In the genomic region with DNA sequence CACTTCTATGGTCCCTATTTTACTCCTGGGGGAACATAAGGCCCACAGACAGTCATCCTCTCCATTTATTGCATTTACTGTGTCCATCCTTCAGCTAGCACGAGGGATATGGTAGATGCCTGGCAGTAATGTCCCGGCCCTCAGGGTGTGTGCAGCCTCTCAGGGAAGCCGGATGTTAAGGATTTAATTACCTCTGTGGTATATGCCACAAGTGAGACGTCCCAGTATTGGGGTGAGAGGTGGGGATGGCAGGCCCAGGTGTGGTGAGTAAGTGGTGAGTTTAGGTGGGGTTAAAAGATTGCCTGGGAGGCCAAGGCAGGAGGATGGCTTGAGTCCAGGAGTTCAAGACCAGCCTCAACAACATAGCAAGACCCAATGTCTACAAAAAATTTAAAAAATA, we compare ENCODE assay signal across 21 cellular contexts.
DNase-seq lines count a peak whose midpoint lies in the region; ATAC-seq and TF ChIP-seq lines count a peak whose summit lies in the region.
"Had no signal": no experiment of that assay in that cellular context is flagged by ENCODE, and none has a peak within 500 bp of the region (broad histone marks: within the 10 kb centered on the region; RNA-seq: fewer than 3 reads in every experiment).

No MANE protein-coding gene starts in this region.

- DNase-seq in H4 (ENCODE audit: low spot score) (peak; percentile 33), RPMI7951 (ENCODE audit: low read depth) (peak; percentile 62), mucosa of descending colon (no peak), SK-N-SH (no peak), NOMO-1 treated with DMSO at 0.1 percent for 48 hours (lab: John Stamatoyannopoulos, UW; ENCODE audit: unreplicated experiment) (no peak), esophagus squamous epithelium (lab: John Stamatoyannopoulos, UW) (no peak)
- DNase-seq: BE2C, H7, HFFc6, KBM-7, NCI-H1105 treated with DMSO at 0.1 percent for 48 hours, NCI-H2081, NCI-H2171, NCI-H345, NCI-H524 treated with DMSO at 0.1 percent for 48 hours, RPMI8226 had no signal

- no peak overlapping the region for H3K9ac ChIP-seq in SK-N-SH

- H3K9me3 ChIP-seq in mucosa of descending colon (no peaks in the 10 kb centered on the region), SK-N-SH (no peaks in the 10 kb centered on the region), esophagus squamous epithelium (no peaks in the 10 kb centered on the region)
- H3K9me3 ChIP-seq: A549, BE2C had no signal

- no peaks in the 10 kb centered on the region for H3K79me2 ChIP-seq in SK-N-SH (ENCODE audit: insufficient read depth)

- TF ChIP-seq RAD21 in SK-N-SH (IDR thresholded peaks at IDR 0.05; ENCODE audit: low read length): no peak

- intact Hi-C loops in mucosa of descending colon (cut with DNase I, micrococcal nuclease): loop anchor here in 1 of 2 donors (5.0 kb wide), 1 partner anchor 147 kb away; a partner anchor contains a TSS
- intact Hi-C loops in esophagus squamous epithelium (cut with DNase I): loop anchor here (5.0 kb wide), 1 partner anchor 147 kb away; a partner anchor contains a TSS

- no peaks in the 10 kb centered on the region for H4K20me1 ChIP-seq in SK-N-SH (ENCODE audit: insufficient read depth)

- no peaks in the 10 kb centered on the region for H3F3A ChIP-seq in SK-N-SH (replicated peaks; ENCODE audit: insufficient read depth)

- TF ChIP-seq CTCF in mucosa of descending colon (IDR thresholded peaks at IDR 0.05) (no peak), SK-N-SH (IDR thresholded peaks at IDR 0.05) (no peak), esophagus squamous epithelium (IDR thresholded peaks at IDR 0.05) (no peak)

- ATAC-seq in mucosa of descending colon: peak; percentile 33
- no peak for ATAC-seq in HG02642 (IDR thresholded peaks at IDR 0.05; ENCODE audit: poor library complexity, unreplicated experiment)
- ATAC-seq: A549, HepG2 had no signal

- WGBS in SK-N-SH (ENCODE audit: low lambda C conversion rate): 87% methylated on average over 4 of the region's 4 CpGs
- WGBS in esophagus squamous epithelium, 2 donors: 48 to 54% methylated on average over 3 to 4 of the region's 4 CpGs

- CTCF ChIA-PET in SK-N-SH (lab: Yijun Ruan, JAX): interaction anchor here (0.9 to 9.6 kb wide), 9 partner anchors 16 to 177 kb away, joined by 3 to 169 read pairs (median 30); a partner anchor contains a TSS

- peak overlapping the region; percentile 25 for H3K27ac ChIP-seq in cingulate gyrus (ENCODE audit: low read depth, low read length)
- no peak overlapping the region for H3K27ac ChIP-seq in SK-N-SH (ENCODE audit: low read depth in 2 of 2, low read length in 1 of 2)
- H3K27ac ChIP-seq in esophagus squamous epithelium: no peak overlapping the region
- H3K27ac ChIP-seq: A549, HL-60 had no signal

- no peaks in the 10 kb centered on the region for H3K9me2 ChIP-seq in SK-N-SH

- POLR2A ChIA-PET in SK-N-SH (lab: Yijun Ruan, JAX): interaction anchor here (1.3 kb wide), 1 partner anchor 20 kb away, joined by 3 read pairs; no protein-coding TSS in a partner anchor

- no peak for TF ChIP-seq EP300 in SK-N-SH (IDR thresholded peaks at IDR 0.05; ENCODE audit: borderline replicate concordance in 1 of 2, low read depth in 1 of 2, low read length in 1 of 2)

- H3K4me3 ChIP-seq in mucosa of descending colon: no peak overlapping the region
- H3K4me3 ChIP-seq in SK-N-SH (ENCODE audit: low read depth in 2 of 2, low read length in 1 of 2): no peak overlapping the region
- no peak overlapping the region for H3K4me3 ChIP-seq in esophagus squamous epithelium
- H3K4me3 ChIP-seq: A549 had no signal

- no peak overlapping the region for H3K4me2 ChIP-seq in SK-N-SH
- H3K4me2 ChIP-seq: A549 had no signal

- no peak for TF ChIP-seq POLR2A in esophagus squamous epithelium (IDR thresholded peaks at IDR 0.05)

- H3K27me3 ChIP-seq in SK-N-SH (ENCODE audit: insufficient read depth): no peaks in the 10 kb centered on the region
- H3K27me3 ChIP-seq in esophagus squamous epithelium: no peaks in the 10 kb centered on the region
- H3K27me3 ChIP-seq: BE2C had no signal

- H3K36me3 ChIP-seq in mucosa of descending colon (ENCODE audit: low read depth) (no peaks in the 10 kb centered on the region), SK-N-SH (replicated peaks in 1 of 2; ENCODE audit: control insufficient read depth in 1 of 2, insufficient read depth in 2 of 2, low read length in 1 of 2) (no peaks in the 10 kb centered on the region), esophagus squamous epithelium (peaks cover 0 to 88% (median 0%) of the 10 kb centered on the region in 3 donors)
- H3K36me3 ChIP-seq: BE2C had no signal

- H2AFZ ChIP-seq in SK-N-SH (ENCODE audit: low read depth): no peak overlapping the region

- H3K4me1 ChIP-seq in mucosa of descending colon (ENCODE audit: low read depth) (no peaks in the 10 kb centered on the region), SK-N-SH (ENCODE audit: control insufficient read depth in 1 of 2, insufficient read depth in 2 of 2, low read depth in 1 of 2, low read length in 1 of 2) (peaks cover 9 to 43% of the 10 kb centered on the region in 2 experiments; a peak in 2 of 4 replicates), esophagus squamous epithelium (peaks cover 0 to 33% (median under 1%) of the 10 kb centered on the region in 3 donors)

TF ChIP-seq in SK-N-SH, 30 proteins besides CTCF, POLR2A, EP300 and RAD21:
- TF ChIP-seq RCOR1 (IDR thresholded peaks at IDR 0.05; ENCODE audit: low read length): no peak
- TF ChIP-seq YY1 (IDR thresholded peaks at IDR 0.05; ENCODE audit: low read depth): no peak
- no peak for TF ChIP-seq SMC3 (IDR thresholded peaks at IDR 0.05; ENCODE audit: low read depth, low read length)
- TF ChIP-seq, protein P1, sequence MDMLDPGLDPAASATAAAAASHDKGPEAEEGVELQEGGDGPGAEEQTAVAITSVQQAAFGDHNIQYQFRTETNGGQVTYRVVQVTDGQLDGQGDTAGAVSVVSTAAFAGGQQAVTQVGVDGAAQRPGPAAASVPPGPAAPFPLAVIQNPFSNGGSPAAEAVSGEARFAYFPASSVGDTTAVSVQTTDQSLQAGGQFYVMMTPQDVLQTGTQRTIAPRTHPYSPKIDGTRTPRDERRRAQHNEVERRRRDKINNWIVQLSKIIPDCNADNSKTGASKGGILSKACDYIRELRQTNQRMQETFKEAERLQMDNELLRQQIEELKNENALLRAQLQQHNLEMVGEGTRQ (IDR thresholded peaks at IDR 0.05; ENCODE audit: borderline replicate concordance, low read depth, low read length): no peak
- TF ChIP-seq, protein P2, sequence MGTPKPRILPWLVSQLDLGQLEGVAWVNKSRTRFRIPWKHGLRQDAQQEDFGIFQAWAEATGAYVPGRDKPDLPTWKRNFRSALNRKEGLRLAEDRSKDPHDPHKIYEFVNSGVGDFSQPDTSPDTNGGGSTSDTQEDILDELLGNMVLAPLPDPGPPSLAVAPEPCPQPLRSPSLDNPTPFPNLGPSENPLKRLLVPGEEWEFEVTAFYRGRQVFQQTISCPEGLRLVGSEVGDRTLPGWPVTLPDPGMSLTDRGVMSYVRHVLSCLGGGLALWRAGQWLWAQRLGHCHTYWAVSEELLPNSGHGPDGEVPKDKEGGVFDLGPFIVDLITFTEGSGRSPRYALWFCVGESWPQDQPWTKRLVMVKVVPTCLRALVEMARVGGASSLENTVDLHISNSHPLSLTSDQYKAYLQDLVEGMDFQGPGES (IDR thresholded peaks at IDR 0.05; ENCODE audit: low read depth, low read length): no peak
- TF ChIP-seq, protein P3, sequence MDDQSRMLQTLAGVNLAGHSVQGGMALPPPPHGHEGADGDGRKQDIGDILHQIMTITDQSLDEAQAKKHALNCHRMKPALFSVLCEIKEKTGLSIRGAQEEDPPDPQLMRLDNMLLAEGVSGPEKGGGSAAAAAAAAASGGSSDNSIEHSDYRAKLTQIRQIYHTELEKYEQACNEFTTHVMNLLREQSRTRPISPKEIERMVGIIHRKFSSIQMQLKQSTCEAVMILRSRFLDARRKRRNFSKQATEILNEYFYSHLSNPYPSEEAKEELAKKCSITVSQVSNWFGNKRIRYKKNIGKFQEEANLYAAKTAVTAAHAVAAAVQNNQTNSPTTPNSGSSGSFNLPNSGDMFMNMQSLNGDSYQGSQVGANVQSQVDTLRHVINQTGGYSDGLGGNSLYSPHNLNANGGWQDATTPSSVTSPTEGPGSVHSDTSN (IDR thresholded peaks at IDR 0.05): no peak
- no peak for TF ChIP-seq FOXM1 (IDR thresholded peaks at IDR 0.05; ENCODE audit: low read depth)
- TF ChIP-seq GATA2 (CRISPR knock-in tag; IDR thresholded peaks at IDR 0.05): no peak
- TF ChIP-seq SIN3A (IDR thresholded peaks at IDR 0.05; ENCODE audit: borderline replicate concordance, low read depth, low read length): no peak
- no peak for TF ChIP-seq GABPA (IDR thresholded peaks at IDR 0.05; ENCODE audit: low read depth)
- no peak for TF ChIP-seq FOXJ3 (CRISPR knock-in tag; IDR thresholded peaks at IDR 0.05)
- TF ChIP-seq TCF12 (IDR thresholded peaks at IDR 0.05): no peak
- TF ChIP-seq, protein P4, sequence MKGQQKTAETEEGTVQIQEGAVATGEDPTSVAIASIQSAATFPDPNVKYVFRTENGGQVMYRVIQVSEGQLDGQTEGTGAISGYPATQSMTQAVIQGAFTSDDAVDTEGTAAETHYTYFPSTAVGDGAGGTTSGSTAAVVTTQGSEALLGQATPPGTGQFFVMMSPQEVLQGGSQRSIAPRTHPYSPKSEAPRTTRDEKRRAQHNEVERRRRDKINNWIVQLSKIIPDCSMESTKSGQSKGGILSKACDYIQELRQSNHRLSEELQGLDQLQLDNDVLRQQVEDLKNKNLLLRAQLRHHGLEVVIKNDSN (IDR thresholded peaks at IDR 0.05; ENCODE audit: borderline replicate concordance, low read depth): no peak
- no peak for TF ChIP-seq EZH2phosphoT487 (IDR thresholded peaks at IDR 0.05; ENCODE audit: borderline replicate concordance, low read depth)
- TF ChIP-seq FOSL2 (IDR thresholded peaks at IDR 0.05; ENCODE audit: borderline replicate concordance, low read depth): no peak

Comparison
In these comparisons a context has a peak if more than half of its experiments do, and no peak if none do; other contexts are left out.
1. DNase-seq: peak in H4 (single experiment) and RPMI7951 (single experiment); none in mucosa of descending colon (0 of 3), SK-N-SH (single experiment), NOMO-1 treated with DMSO at 0.1 percent for 48 hours (single experiment) and esophagus squamous epithelium (single experiment).